Comparison of ENCODE assay signal across 8 cellular contexts in genomic region chr13:38415233-38415632, GRCh38.
DNase-seq lines count a peak whose midpoint lies in the region; ATAC-seq and TF ChIP-seq lines count a peak whose summit lies in the region.

No MANE protein-coding gene starts in this region.

- H3K27me3 ChIP-seq in spleen (replicated peaks in 1 of 7), result no peaks in the 10 kb centered on the region

- no peak overlapping the region for H3K4me3 Mint-ChIP-seq in HFFc6

- H3K4me1 ChIP-seq in spleen, result peaks cover 0 to 8% (median 1%) of the 10 kb centered on the region in 6 donors

- no peaks in the 10 kb centered on the region for H3K36me3 ChIP-seq in spleen

- intact Hi-C loops in spleen (cut with DNase I; ENCODE audit: low total_unique reads), result no loop called here

- H3K27me3 Mint-ChIP-seq in HFFc6 (ENCODE audit: insufficient read depth), result no peaks in the 10 kb centered on the region

- TF ChIP-seq POLR2A in spleen (IDR thresholded peaks at IDR 0.05), result no peak

- H3K4me3 ChIP-seq in GM12865 (ENCODE audit: low read depth, low read length), result no peak overlapping the region
- H3K4me3 ChIP-seq in spleen, result no peak overlapping the region

- H3K36me3 Mint-ChIP-seq in HFFc6 (ENCODE audit: low read depth), result no peaks in the 10 kb centered on the region

- no peak overlapping the region for H3K27ac Mint-ChIP-seq in HFFc6

- 7 to 12% (median 10%) methylated on average over 5 of the region's 5 CpGs for WGBS in spleen, 5 donors

- DNase-seq in GM12865 (ENCODE audit: low read depth) (peak; percentile 79), germinal center (ENCODE audit: low spot score) (peak; percentile 1), spleen (no peak), HFFc6 (no peak), T1000 (lab: John Stamatoyannopoulos, UW) (no peak)
- DNase-seq in activated CD4-positive, CD25-positive, alpha-beta regulatory T cell treated with anti-CD3 and anti-CD28 coated beads, Interleukin-2, amount 50 U/mL, for 72 hours, result no peak

- peak; percentile 97 for ATAC-seq in GM19468 (IDR thresholded peaks at IDR 0.05; ENCODE audit: extremely low read depth, unreplicated experiment)
- peak; percentile 96 for ATAC-seq in HG03354 (IDR thresholded peaks at IDR 0.05; ENCODE audit: poor library complexity, severe bottlenecking, unreplicated experiment)

- H3K27ac ChIP-seq in spleen, result no peak overlapping the region

- H3K9me3 Mint-ChIP-seq in HFFc6, result no peaks in the 10 kb centered on the region

- no peaks in the 10 kb centered on the region for H3K9me3 ChIP-seq in spleen

- peaks cover 17% of the 10 kb centered on the region; the same call in 1 of the 2 replicates for H3K4me1 Mint-ChIP-seq in HFFc6 (ENCODE audit: low read depth)

- no peak for TF ChIP-seq CTCF in GM12865 (IDR thresholded peaks at IDR 0.05; ENCODE audit: insufficient read depth, low read depth, low read length, missing control alignments)
- no peak for TF ChIP-seq CTCF in spleen (IDR thresholded peaks at IDR 0.05 in 8 of 11, conservative IDR thresholded peaks at IDR 0.05 in 3 of 11)
- no peak for TF ChIP-seq CTCF in HFFc6 (IDR thresholded peaks at IDR 0.05)

Comparison
In these comparisons a context has a peak if more than half of its experiments do, and no peak if none do; other contexts are left out.
1. DNase-seq: peak in GM12865 (single experiment) and germinal center (single experiment); none in spleen (single experiment), HFFc6 (single experiment), T1000 (single experiment) and activated CD4-positive, CD25-positive, alpha-beta regulatory T cell treated with anti-CD3 and anti-CD28 coated beads, Interleukin-2, amount 50 U/mL, for 72 hours (single experiment).